20 cellular contexts compared by ENCODE assay signal in the genomic region with DNA sequence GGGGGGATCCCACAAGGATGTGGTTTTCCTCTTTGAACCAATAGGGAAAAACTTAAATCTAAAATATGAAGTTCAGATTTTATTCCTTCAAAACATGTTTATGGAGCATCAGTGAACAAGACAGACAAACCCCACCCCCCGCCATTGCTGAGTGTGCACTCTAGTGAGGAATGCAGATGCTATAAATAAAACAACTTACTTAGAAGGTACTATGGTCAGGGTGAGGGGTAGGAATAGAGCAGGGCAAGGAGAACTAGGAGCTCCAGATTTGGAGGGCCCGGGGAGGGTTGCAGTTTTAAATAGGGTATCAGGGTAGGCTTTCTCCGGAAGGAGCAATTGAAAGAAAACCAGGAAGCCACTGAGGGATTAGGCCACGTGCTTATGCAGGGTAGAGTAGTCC. TPM values are rescaled to one million over a fixed set of nuclear protein-coding genes. Genes with fewer than 3 reads are reported as not detected.
DNase-seq lines count a peak whose midpoint lies in the region; ATAC-seq and TF ChIP-seq lines count a peak whose summit lies in the region.
"Had no signal": no experiment of that assay in that cellular context is flagged by ENCODE, and none has a peak within 500 bp of the region (broad histone marks: within the 10 kb centered on the region; RNA-seq: fewer than 3 reads in every experiment).

No MANE protein-coding gene starts in this region.

- H3K27ac ChIP-seq in right atrium auricular region (no peak overlapping the region), heart right ventricle (no peak overlapping the region)
- H3K27ac ChIP-seq: 22Rv1, BLaER1, C4-2B had no signal

- H3K27me3 ChIP-seq in right atrium auricular region (no peaks in the 10 kb centered on the region), heart right ventricle (no peaks in the 10 kb centered on the region)
- H3K27me3 ChIP-seq: BLaER1 had no signal

- H3K4me1 ChIP-seq in right atrium auricular region: peaks cover 0 to 41% of the 10 kb centered on the region in 2 donors
- peaks cover 5 to 43% (median 31%) of the 10 kb centered on the region in 9 donors for H3K4me1 ChIP-seq in heart right ventricle
- H3K4me1 ChIP-seq: BLaER1, HAP-1 had no signal

- H3K9me3 ChIP-seq in right atrium auricular region: no peaks in the 10 kb centered on the region
- H3K9me3 ChIP-seq in heart right ventricle: peaks cover 0 to 7% (median 0%) of the 10 kb centered on the region in 11 donors
- H3K9me3 ChIP-seq: HAP-1 had no signal

- 64% methylated on average over 4 of the region's 4 CpGs for WGBS in heart right ventricle, 2 donors

- DNase-seq in Right ventricle myocardium inferior (ENCODE audit: missing footprints) (no peak), right atrium auricular region (ENCODE audit: low spot score) (no peak), heart right ventricle (peak in 1 of 2 donors; percentile 16), iPS DF 19.7 (ENCODE audit: low read depth, low spot score) (peak; percentile 9), COLO829 (ENCODE audit: low spot score) (no peak)
- DNase-seq: CD4-positive, CD25-positive, alpha-beta regulatory T cell; CD8-positive, alpha-beta T cell; DMS 273 treated with DMSO at 0.1 percent for 48 hours; DMS79; EL; GDM1; GOT3; HFFc6 had no signal

- ATAC-seq in Right ventricle myocardium inferior (peak; percentile 51), heart right ventricle (peak in 7 of 8 donors; percentile 21 to 58 (median 35)), HG03432 (IDR thresholded peaks at IDR 0.05; ENCODE audit: unreplicated experiment) (no peak), HG03469 (IDR thresholded peaks at IDR 0.05; ENCODE audit: unreplicated experiment) (no peak)
- ATAC-seq: CD8-positive, alpha-beta T cell; GM12878 had no signal

- H3K4me3 ChIP-seq in right atrium auricular region (no peak overlapping the region), heart right ventricle (no peak overlapping the region)
- H3K4me3 ChIP-seq: BLaER1, GM12878, HAP-1 had no signal

- H3K36me3 ChIP-seq in right atrium auricular region (no peaks in the 10 kb centered on the region), heart right ventricle (peaks cover 0 to 7% (median 0%) of the 10 kb centered on the region in 9 donors)
- H3K36me3 ChIP-seq: BLaER1, HAP-1 had no signal

- TF ChIP-seq CTCF in right atrium auricular region (IDR thresholded peaks at IDR 0.05): no peak
- no peak for TF ChIP-seq CTCF in heart right ventricle (IDR thresholded peaks at IDR 0.05)

- intact Hi-C loops in Right ventricle myocardium inferior (cut with DNase I): no loop called here
- intact Hi-C loops in heart right ventricle (cut with DNase I): no loop called here

RNA-seq across cellular contexts. Expression of a gene that starts 47.9 kb away (rescaled TPM):
- total RNA-seq in Right ventricle myocardium inferior (71.2 TPM), right atrium auricular region (10 to 100 TPM; 63.2 to 69.4 TPM), heart right ventricle (10 to 100 TPM; 61.9 to 90.9 (median 82.2) TPM)
- 10 to 100 TPM; 13.0 to 18.3 TPM for polyA plus RNA-seq in heart right ventricle

Comparison
In these comparisons a context has a peak if more than half of its experiments do, and no peak if none do; other contexts are left out.
1. ATAC-seq: peak in Right ventricle myocardium inferior (single experiment) and heart right ventricle (7 of 8); none in HG03432 (single experiment) and HG03469 (single experiment).